In the genomic region with DNA sequence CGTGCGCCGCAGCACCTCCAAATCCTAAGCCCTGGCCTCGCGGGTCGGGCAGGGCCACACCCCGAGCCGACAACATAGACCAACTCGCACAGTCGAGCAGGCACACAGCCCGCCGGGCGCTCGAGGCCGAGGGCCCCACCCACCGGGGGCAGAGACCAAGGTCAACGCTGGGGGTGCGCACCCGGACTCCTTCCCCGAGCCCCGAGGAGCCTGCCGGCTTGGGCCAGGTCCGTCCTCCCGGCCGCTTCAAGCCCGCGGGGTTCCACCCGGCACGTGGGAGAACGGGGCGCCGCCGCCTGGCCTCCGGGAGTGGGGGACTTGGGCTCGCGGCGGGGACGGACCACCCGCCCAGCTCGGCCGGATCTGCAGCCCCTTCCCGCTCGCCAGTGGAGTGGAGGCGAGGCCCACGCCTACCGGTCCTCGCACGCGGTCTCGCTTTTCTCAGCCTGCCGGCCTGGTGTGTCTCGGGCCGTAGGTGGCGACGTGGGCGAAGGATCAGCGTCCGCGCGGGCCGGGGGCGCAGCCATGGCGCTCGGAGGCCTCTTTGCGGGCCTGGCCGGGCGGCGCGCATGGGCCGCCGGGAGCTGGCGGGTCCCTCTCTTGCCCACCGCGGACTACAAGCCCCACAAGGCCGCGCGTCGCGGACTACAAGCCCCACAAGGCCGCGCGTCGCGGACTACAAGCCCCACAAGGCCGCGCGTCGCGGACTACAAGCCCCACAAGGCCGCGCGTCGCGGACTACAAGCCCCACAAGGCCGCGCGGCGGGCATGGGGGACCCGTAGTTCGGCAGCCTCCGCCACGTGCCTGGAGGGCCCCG, we compare ENCODE assay signal across 1 cellular context.
TF ChIP-seq lines count a peak whose summit lies in the region.

A gene (minus strand): TSS at position 571 of the 818 bp plus-strand sequence. CDS start 44 bp downstream, at position 527.

TF ChIP-seq in WTC11, 78 proteins besides CTCF, POLR2A, EP300 and RAD21 (continued from another document and continues in another):
- TF ChIP-seq, protein P1, sequence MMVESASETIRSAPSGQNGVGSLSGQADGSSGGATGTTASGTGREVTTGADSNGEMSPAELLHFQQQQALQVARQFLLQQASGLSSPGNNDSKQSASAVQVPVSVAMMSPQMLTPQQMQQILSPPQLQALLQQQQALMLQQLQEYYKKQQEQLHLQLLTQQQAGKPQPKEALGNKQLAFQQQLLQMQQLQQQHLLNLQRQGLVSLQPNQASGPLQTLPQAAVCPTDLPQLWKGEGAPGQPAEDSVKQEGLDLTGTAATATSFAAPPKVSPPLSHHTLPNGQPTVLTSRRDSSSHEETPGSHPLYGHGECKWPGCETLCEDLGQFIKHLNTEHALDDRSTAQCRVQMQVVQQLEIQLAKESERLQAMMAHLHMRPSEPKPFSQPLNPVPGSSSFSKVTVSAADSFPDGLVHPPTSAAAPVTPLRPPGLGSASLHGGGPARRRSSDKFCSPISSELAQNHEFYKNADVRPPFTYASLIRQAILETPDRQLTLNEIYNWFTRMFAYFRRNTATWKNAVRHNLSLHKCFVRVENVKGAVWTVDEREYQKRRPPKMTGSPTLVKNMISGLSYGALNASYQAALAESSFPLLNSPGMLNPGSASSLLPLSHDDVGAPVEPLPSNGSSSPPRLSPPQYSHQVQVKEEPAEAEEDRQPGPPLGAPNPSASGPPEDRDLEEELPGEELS (CRISPR knock-in tag; IDR thresholded peaks at IDR 0.05) = peak; percentile 57; the same call in 1 of the 2 replicates
- TF ChIP-seq MXD4 (CRISPR knock-in tag; IDR thresholded peaks at IDR 0.05; ENCODE audit: borderline replicate concordance) (no peak), ZNF416 (CRISPR knock-in tag; IDR thresholded peaks at IDR 0.05) (no peak), ATF1 (CRISPR knock-in tag; IDR thresholded peaks at IDR 0.05) (no peak), TEAD4 (CRISPR knock-in tag; IDR thresholded peaks at IDR 0.05) (no peak), NFYB (CRISPR knock-in tag; conservative IDR thresholded peaks at IDR 0.05; ENCODE audit: low read depth) (0 out of 2 replicates have a peak, but pooled peaks have one; percentile 47), ZNF219 (CRISPR knock-in tag; IDR thresholded peaks at IDR 0.05; ENCODE audit: borderline replicate concordance) (no peak), PRRX2 (CRISPR knock-in tag; IDR thresholded peaks at IDR 0.05) (no peak), ZNF263 (CRISPR knock-in tag; IDR thresholded peaks at IDR 0.05; ENCODE audit: low read depth) (no peak), TEAD1 (CRISPR knock-in tag; IDR thresholded peaks at IDR 0.05) (no peak), NFATC4 (CRISPR knock-in tag; IDR thresholded peaks at IDR 0.05) (no peak), OVOL2 (CRISPR knock-in tag; IDR thresholded peaks at IDR 0.05; ENCODE audit: borderline replicate concordance) (no peak)
- TF ChIP-seq, protein P2, sequence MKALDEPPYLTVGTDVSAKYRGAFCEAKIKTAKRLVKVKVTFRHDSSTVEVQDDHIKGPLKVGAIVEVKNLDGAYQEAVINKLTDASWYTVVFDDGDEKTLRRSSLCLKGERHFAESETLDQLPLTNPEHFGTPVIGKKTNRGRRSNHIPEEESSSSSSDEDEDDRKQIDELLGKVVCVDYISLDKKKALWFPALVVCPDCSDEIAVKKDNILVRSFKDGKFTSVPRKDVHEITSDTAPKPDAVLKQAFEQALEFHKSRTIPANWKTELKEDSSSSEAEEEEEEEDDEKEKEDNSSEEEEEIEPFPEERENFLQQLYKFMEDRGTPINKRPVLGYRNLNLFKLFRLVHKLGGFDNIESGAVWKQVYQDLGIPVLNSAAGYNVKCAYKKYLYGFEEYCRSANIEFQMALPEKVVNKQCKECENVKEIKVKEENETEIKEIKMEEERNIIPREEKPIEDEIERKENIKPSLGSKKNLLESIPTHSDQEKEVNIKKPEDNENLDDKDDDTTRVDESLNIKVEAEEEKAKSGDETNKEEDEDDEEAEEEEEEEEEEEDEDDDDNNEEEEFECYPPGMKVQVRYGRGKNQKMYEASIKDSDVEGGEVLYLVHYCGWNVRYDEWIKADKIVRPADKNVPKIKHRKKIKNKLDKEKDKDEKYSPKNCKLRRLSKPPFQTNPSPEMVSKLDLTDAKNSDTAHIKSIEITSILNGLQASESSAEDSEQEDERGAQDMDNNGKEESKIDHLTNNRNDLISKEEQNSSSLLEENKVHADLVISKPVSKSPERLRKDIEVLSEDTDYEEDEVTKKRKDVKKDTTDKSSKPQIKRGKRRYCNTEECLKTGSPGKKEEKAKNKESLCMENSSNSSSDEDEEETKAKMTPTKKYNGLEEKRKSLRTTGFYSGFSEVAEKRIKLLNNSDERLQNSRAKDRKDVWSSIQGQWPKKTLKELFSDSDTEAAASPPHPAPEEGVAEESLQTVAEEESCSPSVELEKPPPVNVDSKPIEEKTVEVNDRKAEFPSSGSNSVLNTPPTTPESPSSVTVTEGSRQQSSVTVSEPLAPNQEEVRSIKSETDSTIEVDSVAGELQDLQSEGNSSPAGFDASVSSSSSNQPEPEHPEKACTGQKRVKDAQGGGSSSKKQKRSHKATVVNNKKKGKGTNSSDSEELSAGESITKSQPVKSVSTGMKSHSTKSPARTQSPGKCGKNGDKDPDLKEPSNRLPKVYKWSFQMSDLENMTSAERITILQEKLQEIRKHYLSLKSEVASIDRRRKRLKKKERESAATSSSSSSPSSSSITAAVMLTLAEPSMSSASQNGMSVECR (CRISPR knock-in tag; IDR thresholded peaks at IDR 0.05; ENCODE audit: borderline replicate concordance) = peak; percentile 94
- TF ChIP-seq, protein P3, sequence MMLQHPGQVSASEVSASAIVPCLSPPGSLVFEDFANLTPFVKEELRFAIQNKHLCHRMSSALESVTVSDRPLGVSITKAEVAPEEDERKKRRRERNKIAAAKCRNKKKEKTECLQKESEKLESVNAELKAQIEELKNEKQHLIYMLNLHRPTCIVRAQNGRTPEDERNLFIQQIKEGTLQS (CRISPR knock-in tag; conservative IDR thresholded peaks at IDR 0.05) = no peak
- TF ChIP-seq, protein P4, sequence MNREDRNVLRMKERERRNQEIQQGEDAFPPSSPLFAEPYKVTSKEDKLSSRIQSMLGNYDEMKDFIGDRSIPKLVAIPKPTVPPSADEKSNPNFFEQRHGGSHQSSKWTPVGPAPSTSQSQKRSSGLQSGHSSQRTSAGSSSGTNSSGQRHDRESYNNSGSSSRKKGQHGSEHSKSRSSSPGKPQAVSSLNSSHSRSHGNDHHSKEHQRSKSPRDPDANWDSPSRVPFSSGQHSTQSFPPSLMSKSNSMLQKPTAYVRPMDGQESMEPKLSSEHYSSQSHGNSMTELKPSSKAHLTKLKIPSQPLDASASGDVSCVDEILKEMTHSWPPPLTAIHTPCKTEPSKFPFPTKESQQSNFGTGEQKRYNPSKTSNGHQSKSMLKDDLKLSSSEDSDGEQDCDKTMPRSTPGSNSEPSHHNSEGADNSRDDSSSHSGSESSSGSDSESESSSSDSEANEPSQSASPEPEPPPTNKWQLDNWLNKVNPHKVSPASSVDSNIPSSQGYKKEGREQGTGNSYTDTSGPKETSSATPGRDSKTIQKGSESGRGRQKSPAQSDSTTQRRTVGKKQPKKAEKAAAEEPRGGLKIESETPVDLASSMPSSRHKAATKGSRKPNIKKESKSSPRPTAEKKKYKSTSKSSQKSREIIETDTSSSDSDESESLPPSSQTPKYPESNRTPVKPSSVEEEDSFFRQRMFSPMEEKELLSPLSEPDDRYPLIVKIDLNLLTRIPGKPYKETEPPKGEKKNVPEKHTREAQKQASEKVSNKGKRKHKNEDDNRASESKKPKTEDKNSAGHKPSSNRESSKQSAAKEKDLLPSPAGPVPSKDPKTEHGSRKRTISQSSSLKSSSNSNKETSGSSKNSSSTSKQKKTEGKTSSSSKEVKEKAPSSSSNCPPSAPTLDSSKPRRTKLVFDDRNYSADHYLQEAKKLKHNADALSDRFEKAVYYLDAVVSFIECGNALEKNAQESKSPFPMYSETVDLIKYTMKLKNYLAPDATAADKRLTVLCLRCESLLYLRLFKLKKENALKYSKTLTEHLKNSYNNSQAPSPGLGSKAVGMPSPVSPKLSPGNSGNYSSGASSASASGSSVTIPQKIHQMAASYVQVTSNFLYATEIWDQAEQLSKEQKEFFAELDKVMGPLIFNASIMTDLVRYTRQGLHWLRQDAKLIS (CRISPR knock-in tag; IDR thresholded peaks at IDR 0.05; ENCODE audit: borderline replicate concordance) = no peak; the same call in 1 of the 2 replicates
- TF ChIP-seq, protein P5, sequence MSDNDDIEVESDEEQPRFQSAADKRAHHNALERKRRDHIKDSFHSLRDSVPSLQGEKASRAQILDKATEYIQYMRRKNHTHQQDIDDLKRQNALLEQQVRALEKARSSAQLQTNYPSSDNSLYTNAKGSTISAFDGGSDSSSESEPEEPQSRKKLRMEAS (CRISPR knock-in tag; IDR thresholded peaks at IDR 0.05) = peak; percentile 89
- TF ChIP-seq, protein P6, sequence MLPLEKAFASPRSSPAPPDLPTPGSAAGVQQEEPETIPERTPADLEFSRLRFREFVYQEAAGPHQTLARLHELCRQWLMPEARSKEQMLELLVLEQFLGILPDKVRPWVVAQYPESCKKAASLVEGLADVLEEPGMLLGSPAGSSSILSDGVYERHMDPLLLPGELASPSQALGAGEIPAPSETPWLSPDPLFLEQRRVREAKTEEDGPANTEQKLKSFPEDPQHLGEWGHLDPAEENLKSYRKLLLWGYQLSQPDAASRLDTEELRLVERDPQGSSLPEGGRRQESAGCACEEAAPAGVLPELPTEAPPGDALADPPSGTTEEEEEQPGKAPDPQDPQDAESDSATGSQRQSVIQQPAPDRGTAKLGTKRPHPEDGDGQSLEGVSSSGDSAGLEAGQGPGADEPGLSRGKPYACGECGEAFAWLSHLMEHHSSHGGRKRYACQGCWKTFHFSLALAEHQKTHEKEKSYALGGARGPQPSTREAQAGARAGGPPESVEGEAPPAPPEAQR (CRISPR knock-in tag; IDR thresholded peaks at IDR 0.05) = no peak
- TF ChIP-seq, protein P7, sequence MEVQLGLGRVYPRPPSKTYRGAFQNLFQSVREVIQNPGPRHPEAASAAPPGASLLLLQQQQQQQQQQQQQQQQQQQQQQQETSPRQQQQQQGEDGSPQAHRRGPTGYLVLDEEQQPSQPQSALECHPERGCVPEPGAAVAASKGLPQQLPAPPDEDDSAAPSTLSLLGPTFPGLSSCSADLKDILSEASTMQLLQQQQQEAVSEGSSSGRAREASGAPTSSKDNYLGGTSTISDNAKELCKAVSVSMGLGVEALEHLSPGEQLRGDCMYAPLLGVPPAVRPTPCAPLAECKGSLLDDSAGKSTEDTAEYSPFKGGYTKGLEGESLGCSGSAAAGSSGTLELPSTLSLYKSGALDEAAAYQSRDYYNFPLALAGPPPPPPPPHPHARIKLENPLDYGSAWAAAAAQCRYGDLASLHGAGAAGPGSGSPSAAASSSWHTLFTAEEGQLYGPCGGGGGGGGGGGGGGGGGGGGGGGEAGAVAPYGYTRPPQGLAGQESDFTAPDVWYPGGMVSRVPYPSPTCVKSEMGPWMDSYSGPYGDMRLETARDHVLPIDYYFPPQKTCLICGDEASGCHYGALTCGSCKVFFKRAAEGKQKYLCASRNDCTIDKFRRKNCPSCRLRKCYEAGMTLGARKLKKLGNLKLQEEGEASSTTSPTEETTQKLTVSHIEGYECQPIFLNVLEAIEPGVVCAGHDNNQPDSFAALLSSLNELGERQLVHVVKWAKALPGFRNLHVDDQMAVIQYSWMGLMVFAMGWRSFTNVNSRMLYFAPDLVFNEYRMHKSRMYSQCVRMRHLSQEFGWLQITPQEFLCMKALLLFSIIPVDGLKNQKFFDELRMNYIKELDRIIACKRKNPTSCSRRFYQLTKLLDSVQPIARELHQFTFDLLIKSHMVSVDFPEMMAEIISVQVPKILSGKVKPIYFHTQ (CRISPR knock-in tag; IDR thresholded peaks at IDR 0.05) = no peak
- TF ChIP-seq, protein P8, sequence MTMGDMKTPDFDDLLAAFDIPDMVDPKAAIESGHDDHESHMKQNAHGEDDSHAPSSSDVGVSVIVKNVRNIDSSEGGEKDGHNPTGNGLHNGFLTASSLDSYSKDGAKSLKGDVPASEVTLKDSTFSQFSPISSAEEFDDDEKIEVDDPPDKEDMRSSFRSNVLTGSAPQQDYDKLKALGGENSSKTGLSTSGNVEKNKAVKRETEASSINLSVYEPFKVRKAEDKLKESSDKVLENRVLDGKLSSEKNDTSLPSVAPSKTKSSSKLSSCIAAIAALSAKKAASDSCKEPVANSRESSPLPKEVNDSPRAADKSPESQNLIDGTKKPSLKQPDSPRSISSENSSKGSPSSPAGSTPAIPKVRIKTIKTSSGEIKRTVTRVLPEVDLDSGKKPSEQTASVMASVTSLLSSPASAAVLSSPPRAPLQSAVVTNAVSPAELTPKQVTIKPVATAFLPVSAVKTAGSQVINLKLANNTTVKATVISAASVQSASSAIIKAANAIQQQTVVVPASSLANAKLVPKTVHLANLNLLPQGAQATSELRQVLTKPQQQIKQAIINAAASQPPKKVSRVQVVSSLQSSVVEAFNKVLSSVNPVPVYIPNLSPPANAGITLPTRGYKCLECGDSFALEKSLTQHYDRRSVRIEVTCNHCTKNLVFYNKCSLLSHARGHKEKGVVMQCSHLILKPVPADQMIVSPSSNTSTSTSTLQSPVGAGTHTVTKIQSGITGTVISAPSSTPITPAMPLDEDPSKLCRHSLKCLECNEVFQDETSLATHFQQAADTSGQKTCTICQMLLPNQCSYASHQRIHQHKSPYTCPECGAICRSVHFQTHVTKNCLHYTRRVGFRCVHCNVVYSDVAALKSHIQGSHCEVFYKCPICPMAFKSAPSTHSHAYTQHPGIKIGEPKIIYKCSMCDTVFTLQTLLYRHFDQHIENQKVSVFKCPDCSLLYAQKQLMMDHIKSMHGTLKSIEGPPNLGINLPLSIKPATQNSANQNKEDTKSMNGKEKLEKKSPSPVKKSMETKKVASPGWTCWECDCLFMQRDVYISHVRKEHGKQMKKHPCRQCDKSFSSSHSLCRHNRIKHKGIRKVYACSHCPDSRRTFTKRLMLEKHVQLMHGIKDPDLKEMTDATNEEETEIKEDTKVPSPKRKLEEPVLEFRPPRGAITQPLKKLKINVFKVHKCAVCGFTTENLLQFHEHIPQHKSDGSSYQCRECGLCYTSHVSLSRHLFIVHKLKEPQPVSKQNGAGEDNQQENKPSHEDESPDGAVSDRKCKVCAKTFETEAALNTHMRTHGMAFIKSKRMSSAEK (CRISPR knock-in tag; IDR thresholded peaks at IDR 0.05; ENCODE audit: borderline replicate concordance) = no peak
- TF ChIP-seq, protein P9, sequence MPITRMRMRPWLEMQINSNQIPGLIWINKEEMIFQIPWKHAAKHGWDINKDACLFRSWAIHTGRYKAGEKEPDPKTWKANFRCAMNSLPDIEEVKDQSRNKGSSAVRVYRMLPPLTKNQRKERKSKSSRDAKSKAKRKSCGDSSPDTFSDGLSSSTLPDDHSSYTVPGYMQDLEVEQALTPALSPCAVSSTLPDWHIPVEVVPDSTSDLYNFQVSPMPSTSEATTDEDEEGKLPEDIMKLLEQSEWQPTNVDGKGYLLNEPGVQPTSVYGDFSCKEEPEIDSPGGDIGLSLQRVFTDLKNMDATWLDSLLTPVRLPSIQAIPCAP (CRISPR knock-in tag; IDR thresholded peaks at IDR 0.05) = 0 out of 2 replicates have a peak, but pooled peaks have one; percentile 11
- TF ChIP-seq, protein P10, sequence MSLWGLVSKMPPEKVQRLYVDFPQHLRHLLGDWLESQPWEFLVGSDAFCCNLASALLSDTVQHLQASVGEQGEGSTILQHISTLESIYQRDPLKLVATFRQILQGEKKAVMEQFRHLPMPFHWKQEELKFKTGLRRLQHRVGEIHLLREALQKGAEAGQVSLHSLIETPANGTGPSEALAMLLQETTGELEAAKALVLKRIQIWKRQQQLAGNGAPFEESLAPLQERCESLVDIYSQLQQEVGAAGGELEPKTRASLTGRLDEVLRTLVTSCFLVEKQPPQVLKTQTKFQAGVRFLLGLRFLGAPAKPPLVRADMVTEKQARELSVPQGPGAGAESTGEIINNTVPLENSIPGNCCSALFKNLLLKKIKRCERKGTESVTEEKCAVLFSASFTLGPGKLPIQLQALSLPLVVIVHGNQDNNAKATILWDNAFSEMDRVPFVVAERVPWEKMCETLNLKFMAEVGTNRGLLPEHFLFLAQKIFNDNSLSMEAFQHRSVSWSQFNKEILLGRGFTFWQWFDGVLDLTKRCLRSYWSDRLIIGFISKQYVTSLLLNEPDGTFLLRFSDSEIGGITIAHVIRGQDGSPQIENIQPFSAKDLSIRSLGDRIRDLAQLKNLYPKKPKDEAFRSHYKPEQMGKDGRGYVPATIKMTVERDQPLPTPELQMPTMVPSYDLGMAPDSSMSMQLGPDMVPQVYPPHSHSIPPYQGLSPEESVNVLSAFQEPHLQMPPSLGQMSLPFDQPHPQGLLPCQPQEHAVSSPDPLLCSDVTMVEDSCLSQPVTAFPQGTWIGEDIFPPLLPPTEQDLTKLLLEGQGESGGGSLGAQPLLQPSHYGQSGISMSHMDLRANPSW (CRISPR knock-in tag; conservative IDR thresholded peaks at IDR 0.05; ENCODE audit: low read depth) = peak; percentile 94; the same call in 1 of the 2 replicates
